1 cellular context compared by ENCODE assay signal in the genomic region with DNA sequence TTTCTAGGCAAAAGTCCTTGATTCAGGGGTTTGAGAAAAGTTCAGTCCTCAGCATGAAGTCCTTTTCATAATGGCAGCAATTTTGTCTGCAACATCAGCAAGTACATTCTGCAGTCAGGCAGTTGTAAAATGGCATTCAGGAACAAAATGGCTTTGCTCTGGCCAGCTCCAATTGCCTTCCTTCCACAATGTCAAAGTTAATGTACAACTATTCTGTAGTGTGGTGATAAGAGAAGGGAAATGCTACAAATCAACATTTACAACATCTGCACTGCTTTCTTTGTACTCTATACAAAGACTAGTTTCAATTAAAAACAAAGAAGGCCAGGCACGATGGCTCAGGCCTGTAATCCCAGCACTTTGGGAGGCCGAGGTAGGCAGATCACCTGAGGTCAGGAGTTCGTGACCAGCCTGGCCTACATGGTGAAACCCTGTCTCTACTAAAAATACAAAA.
TF ChIP-seq lines count a peak whose summit lies in the region.

No MANE protein-coding gene starts in this region.

TF ChIP-seq in HepG2, 621 proteins besides CTCF, POLR2A, EP300 and RAD21 (continued from another document and continues in another):
- TF ChIP-seq KDM2A (CRISPR knock-in tag; IDR thresholded peaks at IDR 0.05; ENCODE audit: borderline replicate concordance, low read depth), result no peak
- TF ChIP-seq SOX5 (CRISPR knock-in tag; IDR thresholded peaks at IDR 0.05; ENCODE audit: borderline replicate concordance), result peak; percentile 95; the same call in 1 of the 2 replicates
- no peak for TF ChIP-seq ATF7-NPFF (CRISPR knock-in tag; IDR thresholded peaks at IDR 0.05; ENCODE audit: low read depth)
- TF ChIP-seq, protein P1, sequence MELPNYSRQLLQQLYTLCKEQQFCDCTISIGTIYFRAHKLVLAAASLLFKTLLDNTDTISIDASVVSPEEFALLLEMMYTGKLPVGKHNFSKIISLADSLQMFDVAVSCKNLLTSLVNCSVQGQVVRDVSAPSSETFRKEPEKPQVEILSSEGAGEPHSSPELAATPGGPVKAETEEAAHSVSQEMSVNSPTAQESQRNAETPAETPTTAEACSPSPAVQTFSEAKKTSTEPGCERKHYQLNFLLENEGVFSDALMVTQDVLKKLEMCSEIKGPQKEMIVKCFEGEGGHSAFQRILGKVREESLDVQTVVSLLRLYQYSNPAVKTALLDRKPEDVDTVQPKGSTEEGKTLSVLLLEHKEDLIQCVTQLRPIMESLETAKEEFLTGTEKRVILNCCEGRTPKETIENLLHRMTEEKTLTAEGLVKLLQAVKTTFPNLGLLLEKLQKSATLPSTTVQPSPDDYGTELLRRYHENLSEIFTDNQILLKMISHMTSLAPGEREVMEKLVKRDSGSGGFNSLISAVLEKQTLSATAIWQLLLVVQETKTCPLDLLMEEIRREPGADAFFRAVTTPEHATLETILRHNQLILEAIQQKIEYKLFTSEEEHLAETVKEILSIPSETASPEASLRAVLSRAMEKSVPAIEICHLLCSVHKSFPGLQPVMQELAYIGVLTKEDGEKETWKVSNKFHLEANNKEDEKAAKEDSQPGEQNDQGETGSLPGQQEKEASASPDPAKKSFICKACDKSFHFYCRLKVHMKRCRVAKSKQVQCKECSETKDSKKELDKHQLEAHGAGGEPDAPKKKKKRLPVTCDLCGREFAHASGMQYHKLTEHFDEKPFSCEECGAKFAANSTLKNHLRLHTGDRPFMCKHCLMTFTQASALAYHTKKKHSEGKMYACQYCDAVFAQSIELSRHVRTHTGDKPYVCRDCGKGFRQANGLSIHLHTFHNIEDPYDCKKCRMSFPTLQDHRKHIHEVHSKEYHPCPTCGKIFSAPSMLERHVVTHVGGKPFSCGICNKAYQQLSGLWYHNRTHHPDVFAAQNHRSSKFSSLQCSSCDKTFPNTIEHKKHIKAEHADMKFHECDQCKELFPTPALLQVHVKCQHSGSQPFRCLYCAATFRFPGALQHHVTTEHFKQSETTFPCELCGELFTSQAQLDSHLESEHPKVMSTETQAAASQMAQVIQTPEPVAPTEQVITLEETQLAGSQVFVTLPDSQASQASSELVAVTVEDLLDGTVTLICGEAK (IDR thresholded peaks at IDR 0.05), result no peak
- TF ChIP-seq, protein P1 (CRISPR knock-in tag; IDR thresholded peaks at IDR 0.05), result no peak
- TF ChIP-seq ZBTB39 (CRISPR knock-in tag; IDR thresholded peaks at IDR 0.05), result no peak
- peak; percentile 49; the same call in 1 of the 2 replicates for TF ChIP-seq ZNF564 (CRISPR knock-in tag; IDR thresholded peaks at IDR 0.05)
- TF ChIP-seq, protein P2, sequence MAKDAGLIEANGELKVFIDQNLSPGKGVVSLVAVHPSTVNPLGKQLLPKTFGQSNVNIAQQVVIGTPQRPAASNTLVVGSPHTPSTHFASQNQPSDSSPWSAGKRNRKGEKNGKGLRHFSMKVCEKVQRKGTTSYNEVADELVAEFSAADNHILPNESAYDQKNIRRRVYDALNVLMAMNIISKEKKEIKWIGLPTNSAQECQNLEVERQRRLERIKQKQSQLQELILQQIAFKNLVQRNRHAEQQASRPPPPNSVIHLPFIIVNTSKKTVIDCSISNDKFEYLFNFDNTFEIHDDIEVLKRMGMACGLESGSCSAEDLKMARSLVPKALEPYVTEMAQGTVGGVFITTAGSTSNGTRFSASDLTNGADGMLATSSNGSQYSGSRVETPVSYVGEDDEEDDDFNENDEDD (CRISPR knock-in tag; IDR thresholded peaks at IDR 0.05; ENCODE audit: borderline replicate concordance), result peak; percentile 39; the same call in 1 of the 2 replicates
- TF ChIP-seq FOXP1 (IDR thresholded peaks at IDR 0.05), result no peak
- peak; percentile 58 for TF ChIP-seq FOXP1 (CRISPR knock-in tag; IDR thresholded peaks at IDR 0.05)
- TF ChIP-seq ZGPAT (CRISPR knock-in tag; IDR thresholded peaks at IDR 0.05), result peak; percentile 47
- TF ChIP-seq IRF2 (CRISPR knock-in tag; IDR thresholded peaks at IDR 0.05), result 0 out of 2 replicates have a peak, but pooled peaks have one; percentile 49
- TF ChIP-seq KLF16 (CRISPR knock-in tag; IDR thresholded peaks at IDR 0.05), result peak in 1 of 2 experiments; percentile 36; a peak in 1 of 4 replicates
- no peak for TF ChIP-seq HIVEP1 (CRISPR knock-in tag; IDR thresholded peaks at IDR 0.05)
- no peak for TF ChIP-seq ZNF280D (CRISPR knock-in tag; IDR thresholded peaks at IDR 0.05)
- no peak for TF ChIP-seq EZH2 (conservative IDR thresholded peaks at IDR 0.05; ENCODE audit: low read depth, low read length)
- no peak for TF ChIP-seq MYPOP (CRISPR knock-in tag; IDR thresholded peaks at IDR 0.05)
- 0 out of 2 replicates have a peak, but pooled peaks have one; percentile 54 for TF ChIP-seq PHF21A (CRISPR knock-in tag; IDR thresholded peaks at IDR 0.05)
- TF ChIP-seq MED1 (CRISPR knock-in tag; IDR thresholded peaks at IDR 0.05), result peak; percentile 88
- 0 out of 2 replicates have a peak, but pooled peaks have one; percentile 17 for TF ChIP-seq SMAD3 (CRISPR knock-in tag; IDR thresholded peaks at IDR 0.05)
- TF ChIP-seq RXRA (CRISPR knock-in tag; IDR thresholded peaks at IDR 0.05), result peak; percentile 76; the same call in 1 of the 2 replicates
- TF ChIP-seq FOXC1 (CRISPR knock-in tag; IDR thresholded peaks at IDR 0.05; ENCODE audit: borderline replicate concordance), result no peak
- TF ChIP-seq, protein P3, sequence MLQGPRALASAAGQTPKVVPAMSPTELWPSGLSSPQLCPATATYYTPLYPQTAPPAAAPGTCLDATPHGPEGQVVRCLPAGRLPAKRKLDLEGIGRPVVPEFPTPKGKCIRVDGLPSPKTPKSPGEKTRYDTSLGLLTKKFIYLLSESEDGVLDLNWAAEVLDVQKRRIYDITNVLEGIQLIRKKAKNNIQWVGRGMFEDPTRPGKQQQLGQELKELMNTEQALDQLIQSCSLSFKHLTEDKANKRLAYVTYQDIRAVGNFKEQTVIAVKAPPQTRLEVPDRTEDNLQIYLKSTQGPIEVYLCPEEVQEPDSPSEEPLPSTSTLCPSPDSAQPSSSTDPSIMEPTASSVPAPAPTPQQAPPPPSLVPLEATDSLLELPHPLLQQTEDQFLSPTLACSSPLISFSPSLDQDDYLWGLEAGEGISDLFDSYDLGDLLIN (CRISPR knock-in tag; IDR thresholded peaks at IDR 0.05; ENCODE audit: borderline replicate concordance), result no peak
- TF ChIP-seq THAP7 (CRISPR knock-in tag; IDR thresholded peaks at IDR 0.05), result no peak
- no peak for TF ChIP-seq UBTF (CRISPR knock-in tag; IDR thresholded peaks at IDR 0.05)
- no peak for TF ChIP-seq ZNF207 (IDR thresholded peaks at IDR 0.05; ENCODE audit: borderline replicate concordance)
- no peak for TF ChIP-seq GTF2F1 (IDR thresholded peaks at IDR 0.05; ENCODE audit: low read length)
- TF ChIP-seq ZC3H13 (CRISPR knock-in tag; IDR thresholded peaks at IDR 0.05), result no peak
- TF ChIP-seq ZNF33A (CRISPR knock-in tag; IDR thresholded peaks at IDR 0.05; ENCODE audit: borderline replicate concordance), result no peak
